Comparison of ENCODE assay signal across 25 cellular contexts in genomic region chrY:19498556-19498955, GRCh38.
DNase-seq lines count a peak whose midpoint lies in the region; ATAC-seq and TF ChIP-seq lines count a peak whose summit lies in the region.
"Had no signal": no experiment of that assay in that cellular context is flagged by ENCODE, and none has a peak within 500 bp of the region (broad histone marks: within the 10 kb centered on the region; RNA-seq: fewer than 3 reads in every experiment).

No MANE protein-coding gene starts in this region.

- H3K9me3 Mint-ChIP-seq in CD4-positive, CD25-positive, alpha-beta regulatory T cell, result no peaks in the 10 kb centered on the region
- no peaks in the 10 kb centered on the region for H3K9me3 Mint-ChIP-seq in activated naive CD8-positive, alpha-beta T cell (ENCODE audit: low read depth)
- H3K9me3 Mint-ChIP-seq: immature natural killer cell had no signal

- H3K4me1 ChIP-seq in CD4-positive, CD25-positive, alpha-beta regulatory T cell (ENCODE audit: control insufficient read depth, insufficient read depth, low read length, poor library complexity, severe bottlenecking), result peaks cover 4% of the 10 kb centered on the region
- peaks cover 78% of the 10 kb centered on the region for H3K4me1 ChIP-seq in DND-41 (ENCODE audit: insufficient read depth, low read length)
- H3K4me1 ChIP-seq in OCI-LY7 (ENCODE audit: insufficient read depth, low read length, poor library complexity, severe bottlenecking), result peaks cover 20% of the 10 kb centered on the region
- no peaks in the 10 kb centered on the region for H3K4me1 ChIP-seq in Peyer's patch
- no peaks in the 10 kb centered on the region for H3K4me1 ChIP-seq in right lobe of liver
- H3K4me1 ChIP-seq in MM.1S (ENCODE audit: low read length), result no peaks in the 10 kb centered on the region
- H3K4me1 ChIP-seq: left lung, psoas muscle, upper lobe of left lung had no signal

- TF ChIP-seq POLR2A in Peyer's patch (IDR thresholded peaks at IDR 0.05), result no peak
- TF ChIP-seq POLR2A in right lobe of liver (IDR thresholded peaks at IDR 0.05), result no peak

- no TSS peak for BruUV-seq in OCI-LY7 (replicated peaks; lab: Mats Ljungman, UMichigan)

- no peak overlapping the region for H3K27ac ChIP-seq in CD4-positive, CD25-positive, alpha-beta regulatory T cell (ENCODE audit: insufficient read depth, low read length, poor library complexity, severe bottlenecking)
- H3K27ac ChIP-seq in DND-41 (ENCODE audit: low read length) (peak overlapping the region; percentile 92), OCI-LY7 (ENCODE audit: low read depth, low read length, poor library complexity, severe bottlenecking) (peak overlapping the region; percentile 18), Peyer's patch (no peak overlapping the region), right lobe of liver (no peak overlapping the region), MM.1S (ENCODE audit: low read length) (no peak overlapping the region)
- H3K27ac ChIP-seq: dorsolateral prefrontal cortex, epithelial cell of prostate, HL-60, left lung, psoas muscle, skin epidermis, upper lobe of left lung had no signal

- H3K27me3 Mint-ChIP-seq in CD4-positive, CD25-positive, alpha-beta regulatory T cell, result no peaks in the 10 kb centered on the region
- no peaks in the 10 kb centered on the region for H3K27me3 Mint-ChIP-seq in activated naive CD8-positive, alpha-beta T cell

- no peaks in the 10 kb centered on the region for H3K9me3 ChIP-seq in CD4-positive, CD25-positive, alpha-beta regulatory T cell (ENCODE audit: control insufficient read depth in 2 of 2, low read length in 2 of 2)
- no peaks in the 10 kb centered on the region for H3K9me3 ChIP-seq in DND-41 (ENCODE audit: insufficient read depth, low read length, severe bottlenecking)
- no peaks in the 10 kb centered on the region for H3K9me3 ChIP-seq in OCI-LY7 (ENCODE audit: low read length)
- no peaks in the 10 kb centered on the region for H3K9me3 ChIP-seq in Peyer's patch
- no peaks in the 10 kb centered on the region for H3K9me3 ChIP-seq in right lobe of liver
- no peaks in the 10 kb centered on the region for H3K9me3 ChIP-seq in MM.1S (replicated peaks; ENCODE audit: insufficient read depth, low read length)
- H3K9me3 ChIP-seq: left lung, mucosa of descending colon, psoas muscle, upper lobe of left lung had no signal

- intact Hi-C loops in OCI-LY7 (cut with micrococcal nuclease; ENCODE audit: unreplicated experiment), result no loop called here
- intact Hi-C loops in right lobe of liver (cut with DNase I), result no loop called here

- TF ChIP-seq CTCF in DND-41 (IDR thresholded peaks at IDR 0.05; ENCODE audit: borderline replicate concordance, extremely low read depth, low read length, poor library complexity, severe bottlenecking) (no peak), OCI-LY7 (conservative IDR thresholded peaks at IDR 0.05; ENCODE audit: low read length) (no peak), Peyer's patch (IDR thresholded peaks at IDR 0.05) (no peak), right lobe of liver (IDR thresholded peaks at IDR 0.05) (no peak), MM.1S (IDR thresholded peaks at IDR 0.05; ENCODE audit: low read length) (no peak)

- POLR2A ChIA-PET in OCI-LY7 (lab: Charles Lee), result interaction anchor here (0.7 to 1.2 kb wide), 5 partner anchors 10 to 322 kb away, joined by 3 read pairs; no protein-coding TSS in a partner anchor

- H3K4me3 ChIP-seq in CD4-positive, CD25-positive, alpha-beta regulatory T cell (ENCODE audit: low read depth, low read length), result peak overlapping the region; percentile 50
- H3K4me3 ChIP-seq in DND-41 (ENCODE audit: low read depth in 1 of 2, low read length in 2 of 2), result peak overlapping the region in 1 of 2 experiments; percentile 55; a peak in 2 of 4 replicates
- peak overlapping the region; percentile 18 for H3K4me3 ChIP-seq in OCI-LY7 (ENCODE audit: low read depth, low read length, poor library complexity, severe bottlenecking)
- H3K4me3 ChIP-seq in Peyer's patch, result no peak overlapping the region
- no peak overlapping the region for H3K4me3 ChIP-seq in right lobe of liver
- no peak overlapping the region for H3K4me3 ChIP-seq in MM.1S (ENCODE audit: low read length)
- H3K4me3 ChIP-seq: dorsolateral prefrontal cortex, left lung, mucosa of descending colon, psoas muscle, skin epidermis, upper lobe of left lung had no signal

- H3K79me2 ChIP-seq in DND-41 (ENCODE audit: insufficient read depth, low read length) (peaks cover 92% of the 10 kb centered on the region), OCI-LY7 (ENCODE audit: insufficient read depth, low read depth, low read length) (no peaks in the 10 kb centered on the region), MM.1S (ENCODE audit: low read length) (no peaks in the 10 kb centered on the region)

- H3K27ac Mint-ChIP-seq in CD4-positive, CD25-positive, alpha-beta regulatory T cell, result no peak overlapping the region
- H3K27ac Mint-ChIP-seq in activated naive CD8-positive, alpha-beta T cell, result peak overlapping the region; percentile 66

- H4K20me1 ChIP-seq in DND-41 (ENCODE audit: insufficient read depth, low read length), result no peaks in the 10 kb centered on the region
- no peaks in the 10 kb centered on the region for H4K20me1 ChIP-seq in OCI-LY7 (ENCODE audit: insufficient read depth, low read length)
- no peaks in the 10 kb centered on the region for H4K20me1 ChIP-seq in MM.1S (ENCODE audit: insufficient read depth, low read length)

- ATAC-seq in CD4-positive, CD25-positive, alpha-beta regulatory T cell (ENCODE audit: low read depth in 2 of 2), result peak; percentile 37 to 53
- peak; percentile 76 for ATAC-seq in DND-41 (ENCODE audit: insufficient read depth, low read depth)
- no peak for ATAC-seq in right lobe of liver
- ATAC-seq in HG03378 (IDR thresholded peaks at IDR 0.05; ENCODE audit: unreplicated experiment), result no peak
- ATAC-seq: left lung, mucosa of descending colon, psoas muscle had no signal

- H3K4me2 ChIP-seq in DND-41 (ENCODE audit: insufficient read depth, low read length), result peak overlapping the region; percentile 80
- H3K4me2 ChIP-seq in OCI-LY7 (ENCODE audit: low read length), result peak overlapping the region; percentile 54
- H3K4me2 ChIP-seq in MM.1S (ENCODE audit: low read depth, low read length), result no peak overlapping the region

- peak overlapping the region in 1 of 4 donors; percentile 82 for H3K4me3 Mint-ChIP-seq in CD4-positive, CD25-positive, alpha-beta regulatory T cell
- H3K4me3 Mint-ChIP-seq in activated naive CD8-positive, alpha-beta T cell, result peak overlapping the region; percentile 66

- no peaks in the 10 kb centered on the region for H3K36me3 ChIP-seq in CD4-positive, CD25-positive, alpha-beta regulatory T cell (ENCODE audit: control insufficient read depth, insufficient read depth, low read length)
- H3K36me3 ChIP-seq in DND-41 (ENCODE audit: insufficient read depth, low read length) (no peaks in the 10 kb centered on the region), OCI-LY7 (ENCODE audit: insufficient read depth, low read length) (no peaks in the 10 kb centered on the region), Peyer's patch (no peaks in the 10 kb centered on the region), right lobe of liver (no peaks in the 10 kb centered on the region), MM.1S (replicated peaks; ENCODE audit: insufficient read depth, low read length) (no peaks in the 10 kb centered on the region)
- H3K36me3 ChIP-seq: left lung, upper lobe of left lung had no signal

- WGBS in right lobe of liver (ENCODE audit: insufficient coverage, low coverage, low lambda C conversion rate, missing lambda C conversion rate), result no CpG with 5 or more reads among the region's 5 CpGs

- CTCF ChIA-PET in OCI-LY7 (lab: Charles Lee; ENCODE audit: unreplicated experiment), result no interaction called here

- no peaks in the 10 kb centered on the region for H3F3A ChIP-seq in MM.1S (ENCODE audit: insufficient read depth, low read length)

- no peaks in the 10 kb centered on the region for H3K27me3 ChIP-seq in CD4-positive, CD25-positive, alpha-beta regulatory T cell (ENCODE audit: control insufficient read depth, insufficient read depth, low read length)
- no peaks in the 10 kb centered on the region for H3K27me3 ChIP-seq in DND-41 (ENCODE audit: insufficient read depth, low read length, poor library complexity)
- no peaks in the 10 kb centered on the region for H3K27me3 ChIP-seq in Peyer's patch
- H3K27me3 ChIP-seq in right lobe of liver, result no peaks in the 10 kb centered on the region
- H3K27me3 ChIP-seq in MM.1S (replicated peaks; ENCODE audit: insufficient read depth, low read length), result no peaks in the 10 kb centered on the region
- H3K27me3 ChIP-seq: upper lobe of left lung had no signal

- H3K4me1 Mint-ChIP-seq in CD4-positive, CD25-positive, alpha-beta regulatory T cell, result peaks cover 0 to 46% (median 12%) of the 10 kb centered on the region in 4 donors
- H3K4me1 Mint-ChIP-seq in activated naive CD8-positive, alpha-beta T cell (ENCODE audit: low read depth), result peaks cover 72% of the 10 kb centered on the region
- H3K4me1 Mint-ChIP-seq: immature natural killer cell had no signal

- H3K9me2 ChIP-seq in OCI-LY7 (ENCODE audit: insufficient read depth, low read length), result no peaks in the 10 kb centered on the region
- H3K9me2 ChIP-seq in MM.1S (replicated peaks; ENCODE audit: insufficient read depth, low read length), result no peaks in the 10 kb centered on the region

- H3K36me3 Mint-ChIP-seq in CD4-positive, CD25-positive, alpha-beta regulatory T cell, result no peaks in the 10 kb centered on the region
- H3K36me3 Mint-ChIP-seq in activated naive CD8-positive, alpha-beta T cell, result no peaks in the 10 kb centered on the region

- no peak for DNase-seq in CD4-positive, CD25-positive, alpha-beta regulatory T cell
- DNase-seq in DND-41, result peak; percentile 45
- peak; percentile 59 for DNase-seq in OCI-LY7 (ENCODE audit: low spot score)
- DNase-seq in Peyer's patch, result no peak
- no peak for DNase-seq in right lobe of liver
- DNase-seq in MM.1S, result no peak
- DNase-seq: anterior cingulate cortex, caudate nucleus, dorsolateral prefrontal cortex, foreskin fibroblast, immature natural killer cell, left lung, NCI-H1417 treated with DMSO at 0.1 percent for 48 hours, NCI-H2171 treated with DMSO at 0.1 percent for 48 hours, OCI-M1, psoas muscle, SHP77, SW 1271, upper lobe of left lung had no signal

- H2AFZ ChIP-seq in DND-41 (ENCODE audit: low read depth, low read length), result peak overlapping the region; percentile 45
- H2AFZ ChIP-seq in OCI-LY7 (ENCODE audit: low read length), result peak overlapping the region; percentile 88
- H2AFZ ChIP-seq in MM.1S (ENCODE audit: low read length), result no peak overlapping the region

- peak overlapping the region; percentile 39 for H3K9ac ChIP-seq in DND-41 (ENCODE audit: low read depth, low read length)
- H3K9ac ChIP-seq in MM.1S (ENCODE audit: low read length), result no peak overlapping the region

Comparison
In these comparisons a context has a peak if more than half of its experiments do, and no peak if none do; other contexts are left out.
1. ATAC-seq: peak in CD4-positive, CD25-positive, alpha-beta regulatory T cell (2 of 2) and DND-41 (single experiment); none in right lobe of liver (0 of 4) and HG03378 (single experiment).
2. DNase-seq: peak in DND-41 (single experiment) and OCI-LY7 (single experiment); none in CD4-positive, CD25-positive, alpha-beta regulatory T cell (0 of 3), Peyer's patch (0 of 3), right lobe of liver (0 of 3) and MM.1S (single experiment).
3. H3K27ac ChIP-seq: peak in DND-41 (single experiment) and OCI-LY7 (single experiment); none in CD4-positive, CD25-positive, alpha-beta regulatory T cell (single experiment), Peyer's patch (0 of 4), right lobe of liver (0 of 3) and MM.1S (single experiment).
4. H3K4me3 ChIP-seq: peak in CD4-positive, CD25-positive, alpha-beta regulatory T cell (single experiment) and OCI-LY7 (single experiment); none in Peyer's patch (0 of 4), right lobe of liver (0 of 3) and MM.1S (single experiment).